In the genomic region with DNA sequence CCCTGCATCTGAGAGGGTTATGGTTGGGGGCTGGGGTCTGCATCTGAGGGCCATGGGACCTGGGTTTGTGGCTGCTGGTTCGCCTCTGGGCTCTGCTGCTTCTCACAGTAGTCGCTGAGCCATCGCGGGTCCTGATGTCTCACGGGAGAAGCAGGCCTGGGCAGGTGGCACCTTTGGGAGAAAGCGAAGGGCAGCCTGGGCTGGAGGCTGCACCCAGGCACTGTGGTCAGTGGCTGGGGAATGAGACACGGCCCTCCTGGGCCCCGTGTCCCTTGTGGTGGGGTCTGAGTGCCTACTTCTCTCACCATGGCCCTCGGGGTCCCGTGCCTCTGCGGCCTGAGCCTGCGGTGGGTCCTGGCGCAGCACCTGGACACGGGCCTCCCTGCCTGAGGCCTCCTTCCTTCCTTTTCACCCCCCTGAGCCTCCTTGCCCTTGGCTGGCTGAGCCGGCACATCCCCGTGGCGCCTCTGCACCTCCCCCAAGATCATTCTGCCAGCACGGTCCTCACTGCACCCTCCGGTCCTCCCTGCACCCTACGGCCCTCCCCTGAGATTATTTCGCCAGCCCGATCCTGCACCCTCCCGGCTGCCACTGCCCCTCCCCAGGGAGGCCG, we compare ENCODE assay signal across 20 cellular contexts.
DNase-seq lines count a peak whose midpoint lies in the region; ATAC-seq and TF ChIP-seq lines count a peak whose summit lies in the region.
"Had no signal": no experiment of that assay in that cellular context is flagged by ENCODE, and none has a peak within 500 bp of the region (broad histone marks: within the 10 kb centered on the region; RNA-seq: fewer than 3 reads in every experiment).

No MANE protein-coding gene starts in this region.

- peak overlapping the region; percentile 81 for H3K4ac ChIP-seq in neuronal stem cell (ENCODE audit: low read length)

- H3K14ac ChIP-seq in neuronal stem cell (ENCODE audit: low read length) = no peak overlapping the region

- H2BK120ac ChIP-seq in neuronal stem cell (ENCODE audit: low read depth, low read length) = no peak overlapping the region

- ATAC-seq in HG03521 (IDR thresholded peaks at IDR 0.05; ENCODE audit: unreplicated experiment) = no peak
- ATAC-seq: activated naive CD4-positive, alpha-beta T cell treated with anti-CD3 and anti-CD28 coated beads, Interleukin-2, amount 50 U/mL, for 72 hours; psoas muscle; Right ventricle myocardium inferior had no signal

- no peak overlapping the region for H2AFZ ChIP-seq in neuronal stem cell (ENCODE audit: low read length)

- H3K9ac ChIP-seq in neuronal stem cell (ENCODE audit: low read depth, low read length, poor library complexity) = peak overlapping the region; percentile 12

- peaks cover 0 to 13% of the 10 kb centered on the region in 2 donors for H3K4me1 ChIP-seq in right atrium auricular region
- H3K4me1 ChIP-seq in neuronal stem cell (ENCODE audit: control insufficient read depth in 2 of 2, insufficient read depth in 1 of 2, low read depth in 1 of 2, low read length in 2 of 2) = peaks cover 0 to 13% of the 10 kb centered on the region in 2 donors
- H3K4me1 ChIP-seq in vagina = peaks cover 20% of the 10 kb centered on the region
- H3K4me1 ChIP-seq: psoas muscle had no signal

- H2BK15ac ChIP-seq in neuronal stem cell (ENCODE audit: low read length) = peak overlapping the region; percentile 99

- H3K27me3 ChIP-seq in right atrium auricular region = no peaks in the 10 kb centered on the region
- peaks cover 0 to 4% (median 2%) of the 10 kb centered on the region in 3 experiments for H3K27me3 ChIP-seq in neuronal stem cell (ENCODE audit: control insufficient read depth in 3 of 3, insufficient read depth in 3 of 3, low read depth in 1 of 3, low read length in 3 of 3)
- H3K27me3 ChIP-seq in vagina = no peaks in the 10 kb centered on the region

- H3K4me2 ChIP-seq in neuronal stem cell (ENCODE audit: insufficient read depth, low read length, poor library complexity, severe bottlenecking) = no peak overlapping the region
- H3K4me2 ChIP-seq: smooth muscle cell had no signal

- DNase-seq in right atrium auricular region (ENCODE audit: low spot score) = peak; percentile 26
- DNase-seq in cardiac septum (ENCODE audit: low spot score) = no peak
- peak; percentile 33 for DNase-seq in activated CD8-positive, alpha-beta memory T cell treated with anti-CD3 and anti-CD28 coated beads, Interleukin-2, amount 50 U/mL, for 48 hours
- DNase-seq in neuronal stem cell (ENCODE audit: low spot score) = no peak
- DNase-seq in vagina (ENCODE audit: extremely low spot score in 2 of 2) = peak; percentile 52 to 81
- DNase-seq in globus pallidus (ENCODE audit: low spot score) = no peak
- no peak for DNase-seq in SIG-M5 (lab: John Stamatoyannopoulos, UW)
- DNase-seq: activated CD4-positive, alpha-beta T cell treated with anti-CD3 and anti-CD28 coated beads, Interleukin-2, amount 50 U/mL, for 1 hour; activated T-cell treated with anti-CD3 and anti-CD28 coated beads, Interleukin-2, amount 50 U/mL, for 1 hour; foreskin fibroblast; Kasumi-1; mesenchymal stem cell; NCI-H524; nephron progenitor cell; psoas muscle; stimulated activated CD4-positive, alpha-beta T cell treated with anti-CD3 and anti-CD28 coated beads, Interleukin-4, amount 100 ng/mL, for 4 hours had no signal

- H2AK5ac ChIP-seq in neuronal stem cell (ENCODE audit: low read depth, low read length) = peak overlapping the region; percentile 88

- H3K23ac ChIP-seq in neuronal stem cell (ENCODE audit: low read depth, low read length, poor library complexity) = peak overlapping the region; percentile 94

- H3K4me3 ChIP-seq in right atrium auricular region (no peak overlapping the region), neuronal stem cell (ENCODE audit: low read length in 2 of 2) (no peak overlapping the region), vagina (no peak overlapping the region)
- H3K4me3 ChIP-seq: psoas muscle, smooth muscle cell had no signal

- H2BK5ac ChIP-seq in neuronal stem cell (ENCODE audit: low read length) = no peak overlapping the region

- WGBS in neuronal stem cell (ENCODE audit: extremely low coverage in 2 of 2, insufficient read length in 2 of 2, insufficient replicate concordance in 1 of 2), 2 donors = no CpG with 5 or more reads among the region's 24 CpGs

- peak overlapping the region; percentile 88 for H3K18ac ChIP-seq in neuronal stem cell (ENCODE audit: low read length)

- H3K27ac ChIP-seq in right atrium auricular region = no peak overlapping the region
- no peak overlapping the region for H3K27ac ChIP-seq in neuronal stem cell (replicated peaks; ENCODE audit: low read length)
- H3K27ac ChIP-seq in vagina = no peak overlapping the region
- H3K27ac ChIP-seq: psoas muscle had no signal

- peak overlapping the region; percentile 85 for H4K91ac ChIP-seq in neuronal stem cell (ENCODE audit: low read depth, low read length, poor library complexity)

- H3K9me3 ChIP-seq in right atrium auricular region (no peaks in the 10 kb centered on the region), neuronal stem cell (replicated peaks in 1 of 2; ENCODE audit: control insufficient read depth in 2 of 2, insufficient read depth in 1 of 2, low read depth in 1 of 2, low read length in 2 of 2) (no peaks in the 10 kb centered on the region), vagina (no peaks in the 10 kb centered on the region)
- H3K9me3 ChIP-seq: psoas muscle had no signal

- intact Hi-C loops in cardiac septum (cut with DNase I) = loop anchor here (10.0 kb wide), 1 partner anchor 557 kb away; no protein-coding TSS in a partner anchor
- intact Hi-C loops in vagina (cut with DNase I) = no loop called here

- no peak for TF ChIP-seq POLR2A in vagina (IDR thresholded peaks at IDR 0.05)

- TF ChIP-seq CTCF in right atrium auricular region (IDR thresholded peaks at IDR 0.05) = no peak
- TF ChIP-seq CTCF in vagina (IDR thresholded peaks at IDR 0.05) = no peak

- H3K36me3 ChIP-seq in right atrium auricular region = no peaks in the 10 kb centered on the region
- no peaks in the 10 kb centered on the region for H3K36me3 ChIP-seq in neuronal stem cell (replicated peaks in 1 of 2; ENCODE audit: control insufficient read depth in 2 of 2, insufficient read depth in 2 of 2, low read length in 2 of 2)
- no peaks in the 10 kb centered on the region for H3K36me3 ChIP-seq in vagina

- H3K79me1 ChIP-seq in neuronal stem cell (ENCODE audit: low read depth, low read length) = no peaks in the 10 kb centered on the region

- H2BK12ac ChIP-seq in neuronal stem cell (ENCODE audit: low read length) = peak overlapping the region; percentile 68

- no peak overlapping the region for H4K8ac ChIP-seq in neuronal stem cell (ENCODE audit: low read depth, low read length)

Comparison
In these comparisons a context has a peak if more than half of its experiments do, and no peak if none do; other contexts are left out.
1. DNase-seq: peak in right atrium auricular region (single experiment), activated CD8-positive, alpha-beta memory T cell treated with anti-CD3 and anti-CD28 coated beads, Interleukin-2, amount 50 U/mL, for 48 hours (single experiment) and vagina (2 of 2); none in cardiac septum (single experiment), neuronal stem cell (single experiment), globus pallidus (single experiment) and SIG-M5 (single experiment).